Comparison of ENCODE assay signal across 8 cellular contexts in genomic region chr5:10307206-10308148, GRCh38. TPM values are rescaled to one million over a fixed set of nuclear protein-coding genes. Genes with fewer than 3 reads are reported as not detected.
A peak's percentile ranks its signal among the peaks of the same experiment; 100 is the strongest.
DNase-seq lines count a peak whose midpoint lies in the region; ATAC-seq, FAIRE-seq and TF ChIP-seq lines count a peak whose summit lies in the region.

TSS of gene CMBL (minus strand) at chr5:10307902. CDS start at chr5:10290762, 17,140 bp downstream.

- TF ChIP-seq CTCF in HFF-Myc (IDR thresholded peaks at IDR 0.05; ENCODE audit: low read depth, low read length, missing control alignments) (no peak), WI38 (IDR thresholded peaks at IDR 0.05; ENCODE audit: low read depth, low read length) (no peak), H1 (IDR thresholded peaks at IDR 0.05; ENCODE audit: control extremely low read depth in 1 of 3, insufficient read depth in 1 of 3, low read depth in 1 of 3, low read length in 3 of 3) (no peak)

- peak within 1 kb of the TSS; percentile 38; the same call in 1 of the 2 replicates for H4K8ac ChIP-seq in H1 (ENCODE audit: extremely low read depth, insufficient read depth, low read length)

- H3K4me3 ChIP-seq in HFF-Myc (replicated peaks; ENCODE audit: low read depth, low read length) (peak within 1 kb of the TSS; percentile 73), WI38 (ENCODE audit: low read depth, low read length) (peak within 1 kb of the TSS; percentile 58), H1 (ENCODE audit: extremely low read depth in 1 of 4, insufficient read depth in 2 of 4, low read depth in 3 of 4, low read length in 4 of 4) (peak within 1 kb of the TSS; percentile 80 to 97 (median 88))

- H3K4me3 Mint-ChIP-seq in stimulated activated naive CD8-positive, alpha-beta T cell treated with anti-CD3 and anti-CD28 coated beads, Interleukin-15, amount 100 ng/mL, for 72 hours = peak within 1 kb of the TSS; percentile 86 to 92

- no peak for DNase-seq in activated CD4-positive, CD25-positive, alpha-beta regulatory T cell (lab: John Stamatoyannopoulos, UW)
- DNase-seq in HFF-Myc (ENCODE audit: extremely low read depth, low read depth) (no peak), NCI-H1092 treated with DMSO at 0.1 percent for 48 hours (lab: John Stamatoyannopoulos, UW) (peak; percentile 73), H1 (ENCODE audit: low read depth in 1 of 2, low spot score in 2 of 2) (peak in 1 of 2 experiments; percentile 74), medulla oblongata (ENCODE audit: extremely low spot score) (peak; percentile 41)
- peak in 1 of 2 donors; percentile 26 for DNase-seq in stimulated activated naive CD8-positive, alpha-beta T cell treated with anti-CD3 and anti-CD28 coated beads, Interleukin-15, amount 100 ng/mL, for 72 hours

- no peaks in the 10 kb centered on the region for H3K9me3 ChIP-seq in H1 (ENCODE audit: insufficient read depth in 2 of 2, low read depth in 1 of 2, low read length in 1 of 2)

- H3K4me2 ChIP-seq in H1 (ENCODE audit: insufficient read depth in 1 of 2, low read depth in 2 of 2, low read length in 2 of 2) = peak within 1 kb of the TSS; percentile 95

- H3K27me3 Mint-ChIP-seq in stimulated activated naive CD8-positive, alpha-beta T cell treated with anti-CD3 and anti-CD28 coated beads, Interleukin-15, amount 100 ng/mL, for 72 hours = peaks cover 44% of the 10 kb centered on the region

- H3K23ac ChIP-seq in H1 (ENCODE audit: insufficient read length) = no peak within 1 kb of the TSS

- no peaks in the 10 kb centered on the region for H3K9me3 Mint-ChIP-seq in stimulated activated naive CD8-positive, alpha-beta T cell treated with anti-CD3 and anti-CD28 coated beads, Interleukin-15, amount 100 ng/mL, for 72 hours

- peaks cover 0 to 6% of the 10 kb centered on the region in 2 experiments for H4K20me1 ChIP-seq in H1 (replicated peaks in 1 of 2; ENCODE audit: control insufficient read depth in 1 of 2, insufficient read depth in 2 of 2, low read length in 2 of 2)

- peaks cover 0 to 6% (median 4%) of the 10 kb centered on the region in 4 experiments; a peak in 5 of 7 replicates for H3K4me1 ChIP-seq in H1 (replicated peaks in 1 of 4; ENCODE audit: control insufficient read depth in 3 of 4, insufficient read depth in 4 of 4, low read length in 3 of 4)

- peak within 1 kb of the TSS; percentile 72 for H4K91ac ChIP-seq in H1 (replicated peaks; ENCODE audit: insufficient read length, low read length)

- H3K23me2 ChIP-seq in H1 (ENCODE audit: low read depth, low read length) = peaks cover 6% of the 10 kb centered on the region

- H3K27ac Mint-ChIP-seq in stimulated activated naive CD8-positive, alpha-beta T cell treated with anti-CD3 and anti-CD28 coated beads, Interleukin-15, amount 100 ng/mL, for 72 hours = peak within 1 kb of the TSS in 1 of 2 donors; percentile 84

- no peak within 1 kb of the TSS for H2BK120ac ChIP-seq in H1 (replicated peaks; ENCODE audit: low read depth, low read length)

- H2BK12ac ChIP-seq in H1 (ENCODE audit: low read depth, low read length) = peak within 1 kb of the TSS; percentile 93; the same call in 1 of the 2 replicates

- H3K56ac ChIP-seq in H1 (replicated peaks; ENCODE audit: insufficient read length, low read depth, low read length) = peak within 1 kb of the TSS; percentile 42

- peak within 1 kb of the TSS; percentile 82 for H2BK20ac ChIP-seq in H1 (ENCODE audit: low read length)

- no peaks in the 10 kb centered on the region for H3K79me2 ChIP-seq in H1 (ENCODE audit: control insufficient read depth in 1 of 2, insufficient read depth in 2 of 2, low read length in 2 of 2)

- CTCF ChIA-PET in H1 (lab: Charles Lee; ENCODE audit: partially characterized antibody) = interaction anchor here (0.6 to 1.8 kb wide), 7 partner anchors 10 to 116 kb away, joined by 3 to 4 read pairs (median 3); no protein-coding TSS in a partner anchor

- POLR2A ChIA-PET in H1 (lab: Charles Lee; ENCODE audit: partially characterized antibody) = interaction anchor here (1.0 to 1.6 kb wide), 6 partner anchors 9 to 151 kb away, joined by 3 to 5 read pairs (median 3); partner anchors contain the start of gene MARCHF6

- H3K79me1 ChIP-seq in H1 (ENCODE audit: low read depth, low read length) = no peaks in the 10 kb centered on the region

- 5% methylated on average over 36 of the region's 56 CpGs; no CpG with 5 or more reads in 1 of the 2 experiments for WGBS in H1 (ENCODE audit: extremely low coverage in 1 of 2, insufficient coverage in 1 of 2, insufficient read length in 1 of 2, insufficient replicate concordance in 2 of 2, low coverage in 1 of 2, low lambda C conversion rate in 2 of 2, missing lambda C conversion rate in 1 of 2), 2 experiments

- H3K18ac ChIP-seq in H1 (ENCODE audit: extremely low read depth, low read length) = peak within 1 kb of the TSS; percentile 71

- no peak for FAIRE-seq in H1 (lab: Jason Lieb, UNC)

- H2AK5ac ChIP-seq in H1 (ENCODE audit: low read depth, low read length) = no peak within 1 kb of the TSS

- no peak for TF ChIP-seq POLR2A in H1 (IDR thresholded peaks at IDR 0.05; ENCODE audit: control extremely low read depth in 1 of 2, low read depth in 2 of 2, low read length in 2 of 2)

- no peak within 1 kb of the TSS for H3K27ac ChIP-seq in H1 (ENCODE audit: low read depth, low read length)

- TF ChIP-seq EP300 in H1 (IDR thresholded peaks at IDR 0.05; ENCODE audit: borderline replicate concordance in 1 of 2, low read depth in 2 of 2, low read length in 2 of 2) = no peak

- peak within 1 kb of the TSS; percentile 49 to 75 (median 63) for H3K9ac ChIP-seq in H1 (replicated peaks in 1 of 4; ENCODE audit: extremely low read depth in 1 of 4, low read depth in 3 of 4, low read length in 3 of 4)

- peaks cover 0 to 2% (median 0%) of the 10 kb centered on the region in 4 experiments; a peak in 1 of 7 replicates for H3K27me3 ChIP-seq in H1 (replicated peaks in 1 of 4; ENCODE audit: control insufficient read depth in 3 of 4, extremely low read depth in 1 of 4, insufficient read depth in 3 of 4, low read length in 3 of 4)

- peaks cover 12% of the 10 kb centered on the region for H3K4me1 Mint-ChIP-seq in stimulated activated naive CD8-positive, alpha-beta T cell treated with anti-CD3 and anti-CD28 coated beads, Interleukin-15, amount 100 ng/mL, for 72 hours

- H2BK5ac ChIP-seq in H1 (ENCODE audit: low read depth, low read length) = peak within 1 kb of the TSS; percentile 84; the same call in 1 of the 2 replicates

- H3K36me3 ChIP-seq in H1 (ENCODE audit: control insufficient read depth in 2 of 4, insufficient read depth in 4 of 4, low read length in 3 of 4) = no peaks in the 10 kb centered on the region

- no peak within 1 kb of the TSS for H2BK15ac ChIP-seq in H1 (ENCODE audit: low read length)

- H3K14ac ChIP-seq in H1 (ENCODE audit: insufficient read length) = no peak within 1 kb of the TSS

- peak within 1 kb of the TSS; percentile 42 for H4K5ac ChIP-seq in H1 (ENCODE audit: insufficient read length, low read depth, low read length)

- no peak within 1 kb of the TSS for H3K4ac ChIP-seq in H1 (replicated peaks; ENCODE audit: insufficient read length, low read depth, low read length)

- peak; percentile 45 to 59 for ATAC-seq in activated CD4-positive, CD25-positive, alpha-beta regulatory T cell treated with anti-CD3 and anti-CD28 coated beads, Interleukin-2, amount 50 U/mL, for 24 hours
- peak; percentile 86 for ATAC-seq in stimulated activated naive CD8-positive, alpha-beta T cell treated with anti-CD3 and anti-CD28 coated beads, Interleukin-15, amount 100 ng/mL, for 72 hours

- TF ChIP-seq RAD21 in H1 (IDR thresholded peaks at IDR 0.05 in 1 of 2, conservative IDR thresholded peaks at IDR 0.05 in 1 of 2; ENCODE audit: low read depth in 2 of 2, low read length in 2 of 2) = no peak

- peak within 1 kb of the TSS; percentile 47 for H2AFZ ChIP-seq in H1 (ENCODE audit: low read length)

TF ChIP-seq in H1, 55 proteins besides CTCF, POLR2A, EP300 and RAD21 (continues in another document):
- peak; percentile 50; the same call in 1 of the 2 replicates for TF ChIP-seq PHF8 (conservative IDR thresholded peaks at IDR 0.05; ENCODE audit: low read depth, low read length)
- TF ChIP-seq MAFK (IDR thresholded peaks at IDR 0.05; ENCODE audit: low read depth, low read length) = no peak
- TF ChIP-seq RBBP5 (IDR thresholded peaks at IDR 0.05; ENCODE audit: borderline replicate concordance, low read depth, low read length) = peak; percentile 90
- no peak for TF ChIP-seq SIRT6 (IDR thresholded peaks at IDR 0.05; ENCODE audit: low read length)
- TF ChIP-seq KDM1A (IDR thresholded peaks at IDR 0.05; ENCODE audit: borderline replicate concordance, low read length) = peak; percentile 47; the same call in 1 of the 2 replicates

RNA-seq across cellular contexts. Expression of gene CMBL, which starts in this region (rescaled TPM):
- total RNA-seq in H1 (2021; fragmentation: NEBNext Ultra II Directional; extraction: Animal tissue kit (Norgen Biotek cat#: 25700)) = 27.9 and 30.9 TPM in 2 replicates
- polyA plus RNA-seq in H1 (2011; rRNA removed) = 32.1 and 53.7 TPM in 2 replicates
- polyA plus RNA-seq in H1 (2011; cell fraction: cytosol; rRNA removed) = 35.9 TPM
- 51.1 TPM for polyA plus RNA-seq in H1 (2011; cell fraction: nucleus; rRNA removed)
- 25.2 to 30.4 TPM (median 28.0 TPM) in 4 replicates for polyA plus RNA-seq in H1 (2012, experiment 1 of 2)
- 17.6 TPM for polyA plus RNA-seq in H1 (2012, experiment 2 of 2)
- 26.0 TPM for polyA plus RNA-seq in H1 (2013, experiment 1 of 2)
- 24.3 TPM for polyA plus RNA-seq in H1 (2013, experiment 2 of 2)
- polyA minus RNA-seq in H1 (2011; rRNA and poly(A)+ RNA removed) = 29.8 and 34.2 TPM in 2 replicates
- 27.2 TPM for polyA minus RNA-seq in H1 (2011; cell fraction: cytosol; rRNA and poly(A)+ RNA removed)
- 39.4 TPM for polyA minus RNA-seq in H1 (2011; cell fraction: nucleus; rRNA and poly(A)+ RNA removed)

Comparison
In these comparisons a context has a peak if more than half of its experiments do, and no peak if none do; other contexts are left out.
1. DNase-seq: peak in NCI-H1092 treated with DMSO at 0.1 percent for 48 hours (single experiment) and medulla oblongata (single experiment); none in activated CD4-positive, CD25-positive, alpha-beta regulatory T cell (0 of 4) and HFF-Myc (single experiment).
2. Peak in every context shown above with its lines, with median percentiles within 50 percentile points of each other: H3K4me3 ChIP-seq.